Comparison of ENCODE assay signal across 10 cellular contexts in genomic region chr12:1530592-1531159, GRCh38.
A peak's percentile ranks its signal among the peaks of the same experiment; 100 is the strongest.
DNase-seq lines count a peak whose midpoint lies in the region; ATAC-seq, FAIRE-seq and TF ChIP-seq lines count a peak whose summit lies in the region.
"Had no signal": no experiment of that assay in that cellular context is flagged by ENCODE, and none has a peak within 500 bp of the region (broad histone marks: within the 10 kb centered on the region; RNA-seq: fewer than 3 reads in every experiment).

No MANE protein-coding gene starts in this region.

- no peaks in the 10 kb centered on the region for H3K36me3 Mint-ChIP-seq in osteocyte (ENCODE audit: unreplicated experiment)
- no peaks in the 10 kb centered on the region for H3K36me3 Mint-ChIP-seq in activated CD8-positive, alpha-beta T cell treated with anti-CD3 and anti-CD28 coated beads, Interleukin-2, amount 10 ng/mL, durations not matched to agents 7 days and 5 days (ENCODE audit: low read depth)
- H3K36me3 Mint-ChIP-seq: brain had no signal

- H3K4me1 Mint-ChIP-seq in osteocyte (ENCODE audit: unreplicated experiment), result peaks cover 70% of the 10 kb centered on the region
- peaks cover 38% of the 10 kb centered on the region for H3K4me1 Mint-ChIP-seq in activated CD8-positive, alpha-beta T cell treated with anti-CD3 and anti-CD28 coated beads, Interleukin-2, amount 10 ng/mL, durations not matched to agents 7 days and 5 days (ENCODE audit: low read depth)

- H3K27ac Mint-ChIP-seq in osteocyte (ENCODE audit: unreplicated experiment), result no peak overlapping the region
- no peak overlapping the region for H3K27ac Mint-ChIP-seq in activated CD8-positive, alpha-beta T cell treated with anti-CD3 and anti-CD28 coated beads, Interleukin-2, amount 10 ng/mL, durations not matched to agents 7 days and 5 days

- H3K9ac ChIP-seq in MM.1S (ENCODE audit: low read length), result peak overlapping the region; percentile 83
- no peak overlapping the region for H3K9ac ChIP-seq in kidney (ENCODE audit: low read length in 2 of 2)

- peaks cover 78% of the 10 kb centered on the region for H3K79me2 ChIP-seq in MM.1S (ENCODE audit: low read length)

- H3K4me2 ChIP-seq in MM.1S (ENCODE audit: low read depth, low read length), result no peak overlapping the region

- DNase-seq in COLO668 (lab: John Stamatoyannopoulos, UW; ENCODE audit: unreplicated experiment), result peak; percentile 55
- DNase-seq in MM.1S, result no peak
- DNase-seq in fibroblast of mammary gland (ENCODE audit: low read depth), result no peak
- DNase-seq in osteocyte (ENCODE audit: extremely low spot score, unreplicated experiment), result no peak
- no peak for DNase-seq in kidney
- DNase-seq in activated CD8-positive, alpha-beta T cell treated with anti-CD3 and anti-CD28 coated beads, Interleukin-2, amount 10 ng/mL, durations not matched to agents 7 days and 5 days, result no peak
- no peak for DNase-seq in ecto neural progenitor cell (ENCODE audit: low spot score)

- no peak overlapping the region for H2AFZ ChIP-seq in MM.1S (ENCODE audit: low read length)

- H3K27ac ChIP-seq in MM.1S (ENCODE audit: low read length) (peak overlapping the region; percentile 94; the same call in 1 of the 2 replicates), kidney (ENCODE audit: low read depth in 2 of 2, low read length in 2 of 2) (no peak overlapping the region)
- H3K27ac ChIP-seq: neutrophil had no signal

- no peak for FAIRE-seq in kidney (lab: Jason Lieb, UNC)

- H3K4me3 ChIP-seq in MM.1S (ENCODE audit: low read length) (peak overlapping the region; percentile 88; the same call in 1 of the 2 replicates), fibroblast of mammary gland (ENCODE audit: control insufficient read depth, low read depth, low read length) (peak overlapping the region; percentile 79), kidney (ENCODE audit: low read length in 2 of 2) (peak overlapping the region in 1 of 2 donors; percentile 25)

- POLR2A ChIA-PET in activated CD8-positive, alpha-beta T cell treated with anti-CD3 and anti-CD28 coated beads, Interleukin-2, amount 10 ng/mL, durations not matched to agents 7 days and 5 days (lab: Charles Lee), result no interaction called here

- H3K36me3 ChIP-seq in MM.1S (replicated peaks; ENCODE audit: insufficient read depth, low read length) (no peaks in the 10 kb centered on the region), kidney (ENCODE audit: control insufficient read depth in 1 of 2, insufficient read depth in 2 of 2, low read length in 2 of 2) (no peaks in the 10 kb centered on the region)
- H3K36me3 ChIP-seq: neutrophil had no signal

- intact Hi-C loops in kidney (cut with DNase I), result no loop called here

- no peaks in the 10 kb centered on the region for H3K27me3 Mint-ChIP-seq in osteocyte (ENCODE audit: unreplicated experiment)
- H3K27me3 Mint-ChIP-seq in activated CD8-positive, alpha-beta T cell treated with anti-CD3 and anti-CD28 coated beads, Interleukin-2, amount 10 ng/mL, durations not matched to agents 7 days and 5 days (ENCODE audit: low read depth), result peaks cover 66% of the 10 kb centered on the region

- no peaks in the 10 kb centered on the region for H3K9me2 ChIP-seq in MM.1S (replicated peaks; ENCODE audit: insufficient read depth, low read length)

- peaks cover 45% of the 10 kb centered on the region for H3F3A ChIP-seq in MM.1S (ENCODE audit: insufficient read depth, low read length)

- CTCF ChIA-PET in activated CD8-positive, alpha-beta T cell treated with anti-CD3 and anti-CD28 coated beads, Interleukin-2, amount 10 ng/mL, durations not matched to agents 7 days and 5 days (lab: Charles Lee), result no interaction called here

- peak overlapping the region; percentile 85 for H3K4me3 Mint-ChIP-seq in osteocyte (ENCODE audit: unreplicated experiment)
- H3K4me3 Mint-ChIP-seq in activated CD8-positive, alpha-beta T cell treated with anti-CD3 and anti-CD28 coated beads, Interleukin-2, amount 10 ng/mL, durations not matched to agents 7 days and 5 days, result no peak overlapping the region

- TF ChIP-seq CTCF in MM.1S (IDR thresholded peaks at IDR 0.05; ENCODE audit: low read length) (no peak), fibroblast of mammary gland (conservative IDR thresholded peaks at IDR 0.05; ENCODE audit: control insufficient read depth, insufficient read depth, low read depth, low read length) (no peak), osteocyte (IDR thresholded peaks at IDR 0.05) (no peak), kidney (IDR thresholded peaks at IDR 0.05; ENCODE audit: borderline replicate concordance, extremely low read depth, insufficient read depth) (no peak)

- H3K9me3 ChIP-seq in MM.1S (replicated peaks; ENCODE audit: insufficient read depth, low read length) (no peaks in the 10 kb centered on the region), kidney (ENCODE audit: control insufficient read depth in 1 of 2, low read length in 2 of 2) (no peaks in the 10 kb centered on the region)
- H3K9me3 ChIP-seq: neutrophil had no signal

- no peak for ATAC-seq in activated CD8-positive, alpha-beta T cell treated with anti-CD3 and anti-CD28 coated beads, Interleukin-2, amount 10 ng/mL, durations not matched to agents 7 days and 5 days
- no peak for ATAC-seq in HG03565 (IDR thresholded peaks at IDR 0.05; ENCODE audit: unreplicated experiment)

- no peaks in the 10 kb centered on the region for H3K9me3 Mint-ChIP-seq in osteocyte (ENCODE audit: unreplicated experiment)
- no peaks in the 10 kb centered on the region for H3K9me3 Mint-ChIP-seq in activated CD8-positive, alpha-beta T cell treated with anti-CD3 and anti-CD28 coated beads, Interleukin-2, amount 10 ng/mL, durations not matched to agents 7 days and 5 days (ENCODE audit: insufficient read depth)

- H3K27me3 ChIP-seq in MM.1S (replicated peaks; ENCODE audit: insufficient read depth, low read length), result no peaks in the 10 kb centered on the region

- H3K4me1 ChIP-seq in MM.1S (ENCODE audit: low read length) (peaks cover 14% of the 10 kb centered on the region), kidney (ENCODE audit: control insufficient read depth in 1 of 2, insufficient read depth in 1 of 2, low read depth in 1 of 2, low read length in 2 of 2) (peaks cover 0 to 2% of the 10 kb centered on the region in 2 donors)

- H4K20me1 ChIP-seq in MM.1S (ENCODE audit: insufficient read depth, low read length), result no peaks in the 10 kb centered on the region
